Comparison of ENCODE assay signal across 15 cellular contexts in genomic region chr9:37996050-37996811, GRCh38.
DNase-seq lines count a peak whose midpoint lies in the region; ATAC-seq and TF ChIP-seq lines count a peak whose summit lies in the region.
"Had no signal": no experiment of that assay in that cellular context is flagged by ENCODE, and none has a peak within 500 bp of the region (broad histone marks: within the 10 kb centered on the region; RNA-seq: fewer than 3 reads in every experiment).

No MANE protein-coding gene starts in this region.

- H3K36me3 ChIP-seq in GM23338 (ENCODE audit: insufficient read depth) = no peaks in the 10 kb centered on the region
- no peaks in the 10 kb centered on the region for H3K36me3 ChIP-seq in skeletal muscle tissue (ENCODE audit: control insufficient read depth in 3 of 3, insufficient read depth in 3 of 3, low read length in 3 of 3)
- H3K36me3 ChIP-seq in tibial artery = no peaks in the 10 kb centered on the region
- H3K36me3 ChIP-seq: adrenal gland, prostate gland had no signal

- DNase-seq in GM23338 (ENCODE audit: low spot score) = no peak
- no peak for DNase-seq in RWPE1 (ENCODE audit: low spot score)
- DNase-seq in head of caudate nucleus = peak in 29 of 42 donors; percentile 30 to 88 (median 59)
- no peak for DNase-seq in NCI-H128 (lab: John Stamatoyannopoulos, UW; ENCODE audit: unreplicated experiment)
- no peak for DNase-seq in tibial artery
- DNase-seq in NCI-H187 treated with DMSO at 0.1 percent for 48 hours (lab: John Stamatoyannopoulos, UW) = no peak
- DNase-seq: activated CD4-positive, alpha-beta T cell treated with anti-CD3 and anti-CD28 coated beads, Interleukin-2, amount 10 ng/mL, durations not matched to agents 7 days and 5 days; activated T-cell treated with anti-CD3 and anti-CD28 coated beads, Interleukin-2, amount 50 U/mL, for 48 hours; CD8-positive, alpha-beta T cell; NCI-H446; stimulated activated CD4-positive, alpha-beta T cell treated with anti-CD3 and anti-CD28 coated beads, Interleukin-1b, Interleukin-23, amount 100 ng/mL, for 48 hours had no signal

- 0 out of 2 replicates have a peak, but pooled peaks cover 4% of the 10 kb centered on the region for H4K20me1 ChIP-seq in GM23338 (replicated peaks; ENCODE audit: insufficient read depth)

- TF ChIP-seq CTCF in GM23338 (conservative IDR thresholded peaks at IDR 0.05; ENCODE audit: low read depth in 2 of 2) (no peak), RWPE1 (conservative IDR thresholded peaks at IDR 0.05; ENCODE audit: low read depth) (no peak), tibial artery (IDR thresholded peaks at IDR 0.05) (no peak)

- no peaks in the 10 kb centered on the region for H3K9me3 ChIP-seq in skeletal muscle tissue (ENCODE audit: control insufficient read depth in 3 of 3, low read length in 3 of 3)
- H3K9me3 ChIP-seq in tibial artery = no peaks in the 10 kb centered on the region
- H3K9me3 ChIP-seq: adrenal gland, prostate gland had no signal

- H3K4me1 ChIP-seq in GM23338 (ENCODE audit: insufficient read depth) (no peaks in the 10 kb centered on the region), skeletal muscle tissue (ENCODE audit: control insufficient read depth in 3 of 3, insufficient read depth in 3 of 3, low read length in 3 of 3) (peaks cover 22 to 62% (median 43%) of the 10 kb centered on the region in 3 donors), tibial artery (peaks cover 0 to 58% (median 18%) of the 10 kb centered on the region in 4 donors)
- H3K4me1 ChIP-seq: prostate gland had no signal

- no peak overlapping the region for H3K4me3 Mint-ChIP-seq in GM23338
- H3K4me3 Mint-ChIP-seq: activated CD4-positive, alpha-beta T cell treated with anti-CD3 and anti-CD28 coated beads, Interleukin-2, amount 10 ng/mL, durations not matched to agents 7 days and 5 days; CD8-positive, alpha-beta T cell; T-helper 2 cell treated with Interferon-gamma antibody and Interleukin-4, amounts not matched to agents 5 μg/mL and 100 μg/mL, for 36 hours had no signal

- no peaks in the 10 kb centered on the region for H3K9me3 Mint-ChIP-seq in GM23338
- H3K9me3 Mint-ChIP-seq: activated CD4-positive, alpha-beta T cell treated with anti-CD3 and anti-CD28 coated beads, Interleukin-2, amount 10 ng/mL, durations not matched to agents 7 days and 5 days; CD8-positive, alpha-beta T cell; T-helper 2 cell treated with Interferon-gamma antibody and Interleukin-4, amounts not matched to agents 5 μg/mL and 100 μg/mL, for 36 hours had no signal

- no peak overlapping the region for H3K4me2 ChIP-seq in GM23338

- no peaks in the 10 kb centered on the region for H3F3A ChIP-seq in GM23338 (replicated peaks; ENCODE audit: low read depth)

- no peak overlapping the region for H2AFZ ChIP-seq in GM23338

- H3K4me3 ChIP-seq in GM23338 (no peak overlapping the region), skeletal muscle tissue (ENCODE audit: low read length in 3 of 3) (no peak overlapping the region), tibial artery (no peak overlapping the region)
- H3K4me3 ChIP-seq: adrenal gland, prostate gland had no signal

- H3K9ac ChIP-seq in skeletal muscle tissue (ENCODE audit: low read depth in 1 of 3, low read length in 3 of 3) = no peak overlapping the region

- ATAC-seq in GM23338 = no peak
- ATAC-seq: CD8-positive, alpha-beta T cell had no signal

- POLR2A ChIA-PET in RWPE1 (lab: Yijun Ruan, JAX; ENCODE audit: low non-redundant PET) = no interaction called here

- CTCF ChIA-PET in RWPE1 (lab: Yijun Ruan, JAX) = interaction anchor here (0.9 kb wide), 1 partner anchor 64 kb away, joined by 3 read pairs; no protein-coding TSS in a partner anchor

- H3K27ac ChIP-seq in GM23338 (ENCODE audit: low read depth) = no peak overlapping the region
- peak overlapping the region; percentile 86 for H3K27ac ChIP-seq in RWPE1
- H3K27ac ChIP-seq in skeletal muscle tissue (ENCODE audit: low read depth, low read length) = peak overlapping the region; percentile 90
- no peak overlapping the region for H3K27ac ChIP-seq in tibial artery

- H3K27ac Mint-ChIP-seq in GM23338 = peak overlapping the region; percentile 68
- H3K27ac Mint-ChIP-seq: activated CD4-positive, alpha-beta T cell treated with anti-CD3 and anti-CD28 coated beads, Interleukin-2, amount 10 ng/mL, durations not matched to agents 7 days and 5 days; CD8-positive, alpha-beta T cell; T-helper 2 cell treated with Interferon-gamma antibody and Interleukin-4, amounts not matched to agents 5 μg/mL and 100 μg/mL, for 36 hours had no signal

- H3K27me3 Mint-ChIP-seq in GM23338 (ENCODE audit: insufficient read depth, low read depth, poor library complexity) = peaks cover 3% of the 10 kb centered on the region
- H3K27me3 Mint-ChIP-seq: activated CD4-positive, alpha-beta T cell treated with anti-CD3 and anti-CD28 coated beads, Interleukin-2, amount 10 ng/mL, durations not matched to agents 7 days and 5 days had no signal

- H3K27me3 ChIP-seq in GM23338 (ENCODE audit: insufficient read depth) (no peaks in the 10 kb centered on the region), skeletal muscle tissue (ENCODE audit: control insufficient read depth in 3 of 3, insufficient read depth in 3 of 3, low read length in 3 of 3) (no peaks in the 10 kb centered on the region), tibial artery (no peaks in the 10 kb centered on the region)
- H3K27me3 ChIP-seq: adrenal gland had no signal

- H3K9me2 ChIP-seq in GM23338 (ENCODE audit: insufficient read depth) = no peaks in the 10 kb centered on the region

- intact Hi-C loops in head of caudate nucleus (cut with DNase I) = no loop called here
- intact Hi-C loops in tibial artery (cut with DNase I; ENCODE audit: low total_unique reads) = loop anchor here (10.0 kb wide), 1 partner anchor 51 kb away; no protein-coding TSS in a partner anchor

- no peaks in the 10 kb centered on the region; the same call in 2 of the 3 replicates for H3K36me3 Mint-ChIP-seq in GM23338 (ENCODE audit: low read depth)
- H3K36me3 Mint-ChIP-seq: CD8-positive, alpha-beta T cell had no signal

- peaks cover 20% of the 10 kb centered on the region for H3K4me1 Mint-ChIP-seq in GM23338

- no peaks in the 10 kb centered on the region for H3K79me2 ChIP-seq in GM23338 (replicated peaks; ENCODE audit: insufficient read depth)

TF ChIP-seq in GM23338, 12 proteins besides CTCF, POLR2A, EP300 and RAD21 (continues in another document):
- no peak for TF ChIP-seq REST (IDR thresholded peaks at IDR 0.05; ENCODE audit: unreplicated experiment)

Comparison
In these comparisons a context has a peak if more than half of its experiments do, and no peak if none do; other contexts are left out.
1. DNase-seq: peak in head of caudate nucleus (29 of 42); none in GM23338 (single experiment), RWPE1 (single experiment), NCI-H128 (single experiment), tibial artery (0 of 2) and NCI-H187 treated with DMSO at 0.1 percent for 48 hours (single experiment).
2. H3K27ac ChIP-seq: peak in RWPE1 (single experiment) and skeletal muscle tissue (single experiment); none in GM23338 (single experiment) and tibial artery (0 of 2).